ENCODE assay signal across 25 cellular contexts in the genomic region with DNA sequence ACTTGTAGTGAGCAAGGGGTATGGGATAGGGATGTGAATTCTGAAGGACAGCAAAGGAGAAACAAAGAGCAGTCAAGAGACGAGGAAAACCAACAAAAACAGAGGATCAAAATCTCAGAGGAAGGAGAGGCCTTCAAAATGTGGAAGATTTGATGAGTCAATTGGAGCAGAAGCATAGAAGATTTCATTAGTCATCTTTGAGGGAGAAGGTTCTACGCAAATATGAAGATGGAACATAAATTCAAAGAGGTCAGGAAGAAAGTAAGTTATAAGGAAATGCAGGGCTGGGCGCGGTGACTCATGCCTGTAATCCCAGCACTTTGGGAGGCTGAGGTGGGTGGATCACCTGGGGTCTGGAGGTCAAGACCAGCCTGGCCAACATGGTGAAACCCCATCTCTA.
"Had no signal": no experiment of that assay in that cellular context is flagged by ENCODE, and none has a peak within 500 bp of the region (broad histone marks: within the 10 kb centered on the region; RNA-seq: fewer than 3 reads in every experiment).

No MANE protein-coding gene starts in this region.

- H3K9me3 ChIP-seq: gastroesophageal sphincter, left ventricle myocardium inferior, pancreas, right lobe of liver, suprapubic skin, thyroid gland had no signal

- H3K27ac ChIP-seq: coronary artery, gastroesophageal sphincter, left ventricle myocardium inferior, pancreas, right lobe of liver, suprapubic skin, thyroid gland had no signal

- H3K27me3 Mint-ChIP-seq: progenitor cell of endocrine pancreas, type B pancreatic cell had no signal

- H3K4me3 ChIP-seq: coronary artery, gastroesophageal sphincter, left ventricle myocardium inferior, lung, pancreas, right lobe of liver, suprapubic skin, thyroid gland had no signal

- FAIRE-seq: endothelial cell of umbilical vein, kidney, urothelium cell line had no signal

- DNase-seq: effector CD4-positive, alpha-beta T cell; endodermal cell; glutamatergic neuron; immature natural killer cell; kidney; left cardiac atrium; left ventricle myocardium inferior; naive B cell; occipital lobe; pancreas; right lobe of liver; stimulated activated CD4-positive, alpha-beta T cell treated with anti-CD3 and anti-CD28 coated beads, Interleukin-4, amount 100 ng/mL, for 1 hour; stimulated activated CD8-positive, alpha-beta memory T cell treated with anti-CD3 and anti-CD28 coated beads, Interleukin-4, amount 100 ng/mL, for 48 hours; stimulated activated naive CD8-positive, alpha-beta T cell treated with anti-CD3 and anti-CD28 coated beads, Interleukin-15, Interleukin-2, amounts not matched to agents 100 U/mL and 50 U/mL, for 24 hours; thyroid gland had no signal

- ATAC-seq: gastroesophageal sphincter; left cardiac atrium; pancreas; right lobe of liver; stimulated activated effector memory CD8-positive, alpha-beta T cell treated with anti-CD3 and anti-CD28 coated beads, Interleukin-12 subunit alpha, Interleukin-12 subunit beta, amount 100 ng/mL, for 72 hours; stimulated activated naive CD8-positive, alpha-beta T cell treated with anti-CD3 and anti-CD28 coated beads, Interleukin-15, Interleukin-2, amounts not matched to agents 100 U/mL and 50 U/mL, for 24 hours had no signal

- H3K4me1 ChIP-seq: gastroesophageal sphincter, left ventricle myocardium inferior, pancreas, right lobe of liver, suprapubic skin, thyroid gland had no signal

- H3K4me3 Mint-ChIP-seq: endodermal cell; immature natural killer cell; naive B cell; nephron; stimulated activated effector memory CD8-positive, alpha-beta T cell treated with anti-CD3 and anti-CD28 coated beads, Interleukin-12 subunit alpha, Interleukin-12 subunit beta, amount 100 ng/mL, for 72 hours; type B pancreatic cell had no signal

- H3K36me3 Mint-ChIP-seq: immature natural killer cell; stimulated activated effector memory CD8-positive, alpha-beta T cell treated with anti-CD3 and anti-CD28 coated beads, Interleukin-12 subunit alpha, Interleukin-12 subunit beta, amount 100 ng/mL, for 72 hours; type B pancreatic cell had no signal

- H3K4me1 Mint-ChIP-seq: immature natural killer cell; naive B cell; nephron; stimulated activated effector memory CD8-positive, alpha-beta T cell treated with anti-CD3 and anti-CD28 coated beads, Interleukin-12 subunit alpha, Interleukin-12 subunit beta, amount 100 ng/mL, for 72 hours had no signal

- H3K9me3 Mint-ChIP-seq: endodermal cell; immature natural killer cell; nephron; stimulated activated effector memory CD8-positive, alpha-beta T cell treated with anti-CD3 and anti-CD28 coated beads, Interleukin-12 subunit alpha, Interleukin-12 subunit beta, amount 100 ng/mL, for 72 hours; type B pancreatic cell had no signal

- H3K27ac Mint-ChIP-seq: endodermal cell; immature natural killer cell; nephron; progenitor cell of endocrine pancreas; stimulated activated effector memory CD8-positive, alpha-beta T cell treated with anti-CD3 and anti-CD28 coated beads, Interleukin-12 subunit alpha, Interleukin-12 subunit beta, amount 100 ng/mL, for 72 hours; type B pancreatic cell had no signal
